ENCODE assay signal across 8 cellular contexts in the genomic region with DNA sequence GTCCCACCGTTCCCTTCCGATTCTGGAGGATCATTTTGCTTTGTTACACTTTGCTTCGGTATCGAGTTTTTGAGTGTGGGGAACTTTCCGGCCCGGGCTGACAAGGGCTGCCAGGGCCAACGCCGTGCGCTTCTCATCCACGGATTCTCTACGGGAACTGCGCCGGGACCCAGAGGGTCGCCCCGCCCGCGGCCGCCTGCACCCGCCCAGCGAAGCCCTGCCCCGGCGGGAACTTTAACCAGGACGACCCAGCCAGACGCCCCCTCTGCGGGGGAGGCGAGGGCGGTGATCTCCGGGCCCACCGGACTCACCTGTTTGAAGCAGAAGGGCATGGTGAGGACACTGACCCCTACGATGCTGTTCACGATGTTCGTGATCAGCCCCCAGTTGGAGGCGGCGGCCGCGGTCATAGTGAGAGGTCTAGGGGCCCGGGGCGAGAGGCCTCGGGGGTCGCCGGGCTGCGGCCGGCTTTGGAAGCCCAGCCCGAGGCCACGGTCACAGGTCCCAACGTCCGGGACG. TPM values are rescaled to one million over a fixed set of nuclear protein-coding genes. Genes with fewer than 3 reads are reported as not detected.
A peak's percentile ranks its signal among the peaks of the same experiment; 100 is the strongest.
DNase-seq lines count a peak whose midpoint lies in the region; ATAC-seq, FAIRE-seq and TF ChIP-seq lines count a peak whose summit lies in the region.

No MANE protein-coding gene starts in this region.

- no peak for DNase-seq in AG04449 (ENCODE audit: low read depth, low spot score)
- no peak for DNase-seq in MM.1S
- DNase-seq in astrocyte of the cerebellum (ENCODE audit: low read depth) = no peak
- DNase-seq in kidney = no peak
- no peak for DNase-seq in NCI-H2081 treated with DMSO at 0.1 percent for 48 hours (lab: John Stamatoyannopoulos, UW)
- no peak for DNase-seq in dedifferentiated amniotic fluid mesenchymal stem cell (ENCODE audit: extremely low spot score)

- H3K9me3 ChIP-seq in MM.1S (replicated peaks; ENCODE audit: insufficient read depth, low read length) (no peaks in the 10 kb centered on the region), kidney (ENCODE audit: control insufficient read depth in 1 of 2, low read length in 2 of 2) (no peaks in the 10 kb centered on the region)

- H3K9me2 ChIP-seq in MM.1S (replicated peaks; ENCODE audit: insufficient read depth, low read length) = no peaks in the 10 kb centered on the region

- H4K20me1 ChIP-seq in MM.1S (ENCODE audit: insufficient read depth, low read length) = no peaks in the 10 kb centered on the region

- in situ Hi-C loops in astrocyte of the cerebellum (cut with HindIII; ENCODE audit: low sequenced_read_pairs) = no loop called here

- peak overlapping the region; percentile 96 for H3K9ac ChIP-seq in MM.1S (ENCODE audit: low read length)
- H3K9ac ChIP-seq in kidney (ENCODE audit: low read length in 2 of 2) = peak overlapping the region; percentile 86 to 91

- H3K4me1 ChIP-seq in MM.1S (ENCODE audit: low read length) (no peaks in the 10 kb centered on the region; the same call in 1 of the 2 replicates), kidney (ENCODE audit: control insufficient read depth in 1 of 2, insufficient read depth in 1 of 2, low read depth in 1 of 2, low read length in 2 of 2) (peaks cover 8 to 13% of the 10 kb centered on the region in 2 donors)

- POLR2A ChIA-PET in AG04449 (lab: Yijun Ruan, JAX) = interaction anchor here (0.8 to 1.3 kb wide), 5 partner anchors 8 to 218 kb away, joined by 3 to 5 read pairs (median 4); a partner anchor contains a TSS

- H3K4me3 Mint-ChIP-seq in stimulated activated naive CD8-positive, alpha-beta T cell treated with anti-CD3 and anti-CD28 coated beads, Interleukin-15, Interleukin-2, amounts not matched to agents 100 ng/mL and 50 ng/mL, for 24 hours = peak overlapping the region; percentile 85

- H3K27me3 Mint-ChIP-seq in stimulated activated naive CD8-positive, alpha-beta T cell treated with anti-CD3 and anti-CD28 coated beads, Interleukin-15, Interleukin-2, amounts not matched to agents 100 ng/mL and 50 ng/mL, for 24 hours = no peaks in the 10 kb centered on the region

- H3K4me2 ChIP-seq in MM.1S (ENCODE audit: low read depth, low read length) = peak overlapping the region; percentile 89

- peaks cover 52% of the 10 kb centered on the region for H3K79me2 ChIP-seq in MM.1S (ENCODE audit: low read length)

- no peak for TF ChIP-seq CTCF in AG04449 (IDR thresholded peaks at IDR 0.05; ENCODE audit: insufficient read depth, low read length, missing control alignments)
- no peak for TF ChIP-seq CTCF in MM.1S (IDR thresholded peaks at IDR 0.05; ENCODE audit: low read length)
- TF ChIP-seq CTCF in astrocyte of the cerebellum (IDR thresholded peaks at IDR 0.05; ENCODE audit: low read depth, low read length, missing control alignments) = no peak
- TF ChIP-seq CTCF in kidney (IDR thresholded peaks at IDR 0.05; ENCODE audit: borderline replicate concordance, extremely low read depth, insufficient read depth) = no peak

- H3K27ac ChIP-seq in MM.1S (ENCODE audit: low read length) (peak overlapping the region; percentile 62; the same call in 1 of the 2 replicates), kidney (ENCODE audit: low read depth in 2 of 2, low read length in 2 of 2) (peak overlapping the region; percentile 94 to 96)

- H3K9me3 Mint-ChIP-seq in stimulated activated naive CD8-positive, alpha-beta T cell treated with anti-CD3 and anti-CD28 coated beads, Interleukin-15, Interleukin-2, amounts not matched to agents 100 ng/mL and 50 ng/mL, for 24 hours = no peaks in the 10 kb centered on the region

- H3K36me3 Mint-ChIP-seq in stimulated activated naive CD8-positive, alpha-beta T cell treated with anti-CD3 and anti-CD28 coated beads, Interleukin-15, Interleukin-2, amounts not matched to agents 100 ng/mL and 50 ng/mL, for 24 hours (ENCODE audit: low read depth) = peaks cover 11% of the 10 kb centered on the region

- peaks cover 15% of the 10 kb centered on the region for H3K27me3 ChIP-seq in MM.1S (replicated peaks; ENCODE audit: insufficient read depth, low read length)

- CTCF ChIA-PET in AG04449 (lab: Yijun Ruan, JAX) = interaction anchor here (1.2 to 6.8 kb wide), 9 partner anchors 9 to 190 kb away, joined by 3 to 82 read pairs (median 7); no protein-coding TSS in a partner anchor

- H3K4me1 Mint-ChIP-seq in stimulated activated naive CD8-positive, alpha-beta T cell treated with anti-CD3 and anti-CD28 coated beads, Interleukin-15, Interleukin-2, amounts not matched to agents 100 ng/mL and 50 ng/mL, for 24 hours (ENCODE audit: low read depth) = peaks cover 31% of the 10 kb centered on the region

- intact Hi-C loops in kidney (cut with DNase I) = no loop called here

- H3K27ac Mint-ChIP-seq in stimulated activated naive CD8-positive, alpha-beta T cell treated with anti-CD3 and anti-CD28 coated beads, Interleukin-15, Interleukin-2, amounts not matched to agents 100 ng/mL and 50 ng/mL, for 24 hours = peak overlapping the region; percentile 83

- H3F3A ChIP-seq in MM.1S (ENCODE audit: insufficient read depth, low read length) = peaks cover 7% of the 10 kb centered on the region

- ATAC-seq in GM19397 (IDR thresholded peaks at IDR 0.05; ENCODE audit: unreplicated experiment) = peak; percentile 14

- H2AFZ ChIP-seq in MM.1S (ENCODE audit: low read length) = peak overlapping the region; percentile 88

- no peak for FAIRE-seq in kidney (lab: Jason Lieb, UNC)

- peak overlapping the region; percentile 85 for H3K4me3 ChIP-seq in AG04449 (ENCODE audit: low read depth, low read length)
- H3K4me3 ChIP-seq in MM.1S (ENCODE audit: low read length) = peak overlapping the region; percentile 89
- peak overlapping the region; percentile 82 for H3K4me3 ChIP-seq in astrocyte of the cerebellum (ENCODE audit: low read depth, low read length)
- peak overlapping the region; percentile 83 to 88 for H3K4me3 ChIP-seq in kidney (ENCODE audit: low read length in 2 of 2)

- H3K36me3 ChIP-seq in MM.1S (replicated peaks; ENCODE audit: insufficient read depth, low read length) = no peaks in the 10 kb centered on the region
- no peaks in the 10 kb centered on the region for H3K36me3 ChIP-seq in kidney (ENCODE audit: control insufficient read depth in 1 of 2, insufficient read depth in 2 of 2, low read length in 2 of 2)

RNA-seq across cellular contexts. Expression of a gene that starts 0.5 kb away (rescaled TPM):
- 89.7 TPM for total RNA-seq in kidney
- polyA plus RNA-seq in kidney (ENCODE audit: insufficient read depth, low read depth, low replicate concordance) = 72.7 TPM

RNA-seq across cellular contexts. Expression of a gene that starts 55.5 kb away (rescaled TPM):
- total RNA-seq in kidney = 38.6 TPM
- 134 TPM for polyA plus RNA-seq in kidney (ENCODE audit: insufficient read depth, low read depth, low replicate concordance)

RNA-seq across cellular contexts. Expression of a gene that starts 55.7 kb away (rescaled TPM):
- total RNA-seq in kidney = 42.8 TPM
- 13.9 TPM for polyA plus RNA-seq in kidney (ENCODE audit: insufficient read depth, low read depth, low replicate concordance)
